In genomic region chr11:2891901-2892214, GRCh38 we compare ENCODE assay signal across 1 cellular context.
TF ChIP-seq lines count a peak whose summit lies in the region.

No MANE protein-coding gene starts in this region.

TF ChIP-seq in endothelial cell of umbilical vein, 7 proteins besides CTCF, POLR2A, EP300 and RAD21:
- no peak for TF ChIP-seq FOS (IDR thresholded peaks at IDR 0.05; ENCODE audit: borderline replicate concordance, insufficient read depth, low read length)
- TF ChIP-seq GATA2 (IDR thresholded peaks at IDR 0.05; ENCODE audit: insufficient read depth, insufficient read length, low read depth, low read length), result no peak
- TF ChIP-seq POLR2AphosphoS5 (IDR thresholded peaks at IDR 0.05; ENCODE audit: insufficient read depth, low read depth, low read length), result no peak
- no peak for TF ChIP-seq MAX (IDR thresholded peaks at IDR 0.05; ENCODE audit: insufficient read depth, insufficient read length)
- no peak for TF ChIP-seq MYC (IDR thresholded peaks at IDR 0.05; ENCODE audit: low read depth, low read length)
- TF ChIP-seq JUN (IDR thresholded peaks at IDR 0.05; ENCODE audit: borderline replicate concordance, insufficient read depth, insufficient read length, low read depth), result no peak
- TF ChIP-seq EZH2 (IDR thresholded peaks at IDR 0.05; ENCODE audit: borderline replicate concordance, low read depth, low read length, severe bottlenecking), result no peak
